16 cellular contexts compared by ENCODE assay signal in the genomic region with DNA sequence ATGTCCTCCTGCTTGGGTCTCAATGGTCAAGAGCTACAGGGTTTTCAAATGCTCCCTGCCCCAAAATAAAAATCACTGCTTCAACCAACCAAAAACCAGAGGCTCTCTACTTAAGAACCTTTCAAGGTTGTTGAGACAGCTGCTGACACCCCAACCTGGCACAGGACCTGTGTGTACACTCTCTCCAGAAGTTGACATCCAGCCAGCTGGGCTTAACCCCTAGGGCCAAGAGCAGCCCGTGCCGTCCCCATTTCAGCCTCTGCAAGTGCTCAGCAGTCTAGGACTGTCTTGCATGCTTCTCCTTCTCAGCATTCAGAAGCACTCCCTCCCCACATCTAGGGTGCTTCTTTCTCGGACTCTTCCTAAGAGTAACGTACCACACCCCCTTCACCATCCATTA.
"Had no signal": no experiment of that assay in that cellular context is flagged by ENCODE, and none has a peak within 500 bp of the region (broad histone marks: within the 10 kb centered on the region; RNA-seq: fewer than 3 reads in every experiment).

No MANE protein-coding gene starts in this region.

- H3K9me3 ChIP-seq: ovary, transverse colon had no signal

- FAIRE-seq: astrocyte, colon, endothelial cell of umbilical vein, frontal cortex, small intestine had no signal

- H3K4me3 ChIP-seq: cardiac muscle cell, ovary, transverse colon had no signal

- ATAC-seq: stimulated activated effector memory CD8-positive, alpha-beta T cell treated with anti-CD3 and anti-CD28 coated beads, Interleukin-12 subunit alpha, Interleukin-12 subunit beta, amount 100 ng/mL, for 72 hours had no signal

- H3K27me3 ChIP-seq: cardiac muscle cell, ovary, transverse colon had no signal

- H3K27ac ChIP-seq: cardiac muscle cell, ovary, transverse colon had no signal

- DNase-seq: activated CD4-positive, alpha-beta T cell treated with anti-CD3 and anti-CD28 coated beads for 1 hour; activated CD4-positive, alpha-beta T cell treated with anti-CD3 and anti-CD28 coated beads, Interleukin-2, amount 50 U/mL, for 48 hours; activated gamma-delta T cell treated with Interleukin-2 at 50 U/mL for 16 hours; activated T-cell treated with anti-CD3 and anti-CD28 coated beads, Interleukin-2, amount 50 U/mL, for 48 hours; islet precursor cell; retina; small intestine; SW 1271; transverse colon had no signal

- H3K36me3 ChIP-seq: ovary had no signal
